In the genomic region with DNA sequence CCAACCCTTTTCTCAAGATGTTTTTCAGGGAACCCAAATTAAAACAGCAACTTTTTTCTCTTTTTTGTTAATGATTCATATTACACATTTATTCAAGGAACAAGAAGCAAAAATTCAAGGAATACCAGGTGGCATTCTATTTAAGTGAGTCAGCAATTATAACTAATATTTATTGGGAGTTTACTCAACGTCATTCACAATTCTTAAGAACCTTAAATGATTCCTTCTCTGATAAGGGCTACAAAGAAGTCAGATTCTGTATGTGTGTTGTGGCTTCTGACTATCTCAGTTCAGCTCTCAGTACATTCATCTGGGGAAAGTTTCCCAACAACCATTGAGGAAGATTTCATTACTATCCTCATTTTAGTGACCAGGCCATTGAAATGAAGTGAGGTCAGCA, we compare ENCODE assay signal across 16 cellular contexts.
A peak's percentile ranks its signal among the peaks of the same experiment; 100 is the strongest.
DNase-seq lines count a peak whose midpoint lies in the region; ATAC-seq, FAIRE-seq and TF ChIP-seq lines count a peak whose summit lies in the region.
"Had no signal": no experiment of that assay in that cellular context is flagged by ENCODE, and none has a peak within 500 bp of the region (broad histone marks: within the 10 kb centered on the region; RNA-seq: fewer than 3 reads in every experiment).

No MANE protein-coding gene starts in this region.

- peak overlapping the region; percentile 6; the same call in 1 of the 3 replicates for H2BK15ac ChIP-seq in IMR-90 (ENCODE audit: low read depth, low read length)

- BruUV-seq in IMR-90 (replicated peaks; lab: Mats Ljungman, UMichigan): no TSS peak

- H2BK5ac ChIP-seq in IMR-90 (ENCODE audit: low read depth, low read length, poor library complexity, severe bottlenecking): no peak overlapping the region

- WGBS in IMR-90 (ENCODE audit: extremely low coverage in 2 of 2, insufficient read length in 1 of 2), 2 experiments: no CpG with 5 or more reads among the region's 1 CpG

- TF ChIP-seq POLR2A in IMR-90 (IDR thresholded peaks at IDR 0.05; ENCODE audit: low read depth, low read length) (no peak), H54 (IDR thresholded peaks at IDR 0.05; ENCODE audit: low read depth, low read length) (no peak)

- H3K23ac ChIP-seq in IMR-90 (ENCODE audit: low read depth, low read length): no peak overlapping the region

- H3K27ac ChIP-seq in IMR-90 (ENCODE audit: insufficient read depth, low read length) (no peak overlapping the region), VCaP (peak overlapping the region; percentile 85)
- H3K27ac ChIP-seq: BLaER1, Peyer's patch had no signal

- H2BK120ac ChIP-seq in IMR-90 (ENCODE audit: low read depth, low read length): no peak overlapping the region

- H4K20me1 ChIP-seq in IMR-90 (ENCODE audit: insufficient read depth, low read length): no peaks in the 10 kb centered on the region
- H4K20me1 ChIP-seq: BLaER1 had no signal

- no peak for TF ChIP-seq RAD21 in IMR-90 (IDR thresholded peaks at IDR 0.05; ENCODE audit: low read length)

- in situ Hi-C loops in IMR-90 (cut with MboI; ENCODE audit: low sequenced_read_pairs): no loop called here

- no peak overlapping the region for H2AFZ ChIP-seq in IMR-90 (replicated peaks; ENCODE audit: low read length, poor library complexity)

- no peaks in the 10 kb centered on the region for H3K36me3 ChIP-seq in IMR-90 (ENCODE audit: control insufficient read depth, insufficient read depth, low read length)
- H3K36me3 ChIP-seq: BLaER1, Peyer's patch had no signal

- no peak for TF ChIP-seq CTCF in IMR-90 (conservative IDR thresholded peaks at IDR 0.05; ENCODE audit: low read depth, low read length)
- TF ChIP-seq CTCF in VCaP (conservative IDR thresholded peaks at IDR 0.05): no peak
- TF ChIP-seq CTCF in epithelial cell of esophagus (IDR thresholded peaks at IDR 0.05; ENCODE audit: insufficient read depth, low read depth, low read length, missing control alignments): no peak

- no peak overlapping the region for H3K4ac ChIP-seq in IMR-90 (ENCODE audit: low read depth, low read length)

- no peak overlapping the region for H2AK9ac ChIP-seq in IMR-90 (replicated peaks; ENCODE audit: low read depth, low read length, poor library complexity)

- H3K9me3 ChIP-seq in IMR-90 (ENCODE audit: control insufficient read depth, insufficient read depth, low read length): no peaks in the 10 kb centered on the region
- H3K9me3 ChIP-seq: BLaER1, Peyer's patch had no signal

- H4K5ac ChIP-seq in IMR-90 (ENCODE audit: low read depth, low read length): no peak overlapping the region

- H3K9me1 ChIP-seq in IMR-90 (ENCODE audit: insufficient read depth, low read length): peaks cover 12% of the 10 kb centered on the region

- no peak overlapping the region for H2AK5ac ChIP-seq in IMR-90 (ENCODE audit: low read depth, low read length)

- FAIRE-seq in H54 (lab: Jason Lieb, UNC): no peak

- intact Hi-C loops in IMR-90 (cut with micrococcal nuclease): no loop called here

- no peak overlapping the region for H3K4me2 ChIP-seq in IMR-90 (ENCODE audit: low read depth, low read length)
- H3K4me2 ChIP-seq: BLaER1 had no signal

- H3K14ac ChIP-seq in IMR-90 (replicated peaks; ENCODE audit: low read depth, low read length): no peak overlapping the region

- no peak for ATAC-seq in IMR-90 (ENCODE audit: low read depth)
- ATAC-seq in HG03469 (IDR thresholded peaks at IDR 0.05; ENCODE audit: unreplicated experiment): no peak
- no peak for ATAC-seq in HG02678 (IDR thresholded peaks at IDR 0.05; ENCODE audit: unreplicated experiment)

- no peak overlapping the region for H3K56ac ChIP-seq in IMR-90 (ENCODE audit: extremely low read depth, insufficient read depth, low read length)

- H3K18ac ChIP-seq in IMR-90 (ENCODE audit: low read depth, low read length): no peak overlapping the region

- no peak overlapping the region for H3K4me3 ChIP-seq in IMR-90 (ENCODE audit: insufficient read depth, low read depth, low read length)
- H3K4me3 ChIP-seq in epithelial cell of esophagus (ENCODE audit: low read length): no peak overlapping the region
- H3K4me3 ChIP-seq: BLaER1, Peyer's patch had no signal

- POLR2A ChIA-PET in IMR-90 (lab: Charles Lee; ENCODE audit: unreplicated experiment): no interaction called here

- H2BK20ac ChIP-seq in IMR-90 (ENCODE audit: low read depth, low read length): no peak overlapping the region

- H3K27me3 ChIP-seq in IMR-90 (ENCODE audit: control insufficient read depth, insufficient read depth, low read length): no peaks in the 10 kb centered on the region
- H3K27me3 ChIP-seq: BLaER1, Peyer's patch had no signal

- H3K79me1 ChIP-seq in IMR-90 (ENCODE audit: low read depth in 1 of 2, low read length in 2 of 2): no peaks in the 10 kb centered on the region

- DNase-seq in IMR-90 (no peak), epithelial cell of esophagus (ENCODE audit: low read depth) (peak; percentile 25), renal cortical epithelial cell (ENCODE audit: low read depth) (peak; percentile 75), amygdala (lab: John Stamatoyannopoulos, UW) (no peak), H54 (ENCODE audit: insufficient read length, low spot score) (no peak)
- DNase-seq: CD8-positive, alpha-beta memory T cell; H7; NCI-H1694 treated with DMSO at 0.1 percent for 48 hours; NCI-H446 treated with DMSO at 0.1 percent for 48 hours; NCI-H774; Peyer's patch; SHP77 had no signal

- H3K9ac ChIP-seq in IMR-90 (ENCODE audit: low read depth, low read length): no peak overlapping the region
- H3K9ac ChIP-seq: BLaER1 had no signal

- CTCF ChIA-PET in IMR-90 (lab: Yijun Ruan, JAX): no interaction called here

- peaks cover 6% of the 10 kb centered on the region for H3K4me1 ChIP-seq in IMR-90 (ENCODE audit: control insufficient read depth, insufficient read depth, low read length)
- H3K4me1 ChIP-seq: BLaER1 had no signal

- no peak overlapping the region for H4K8ac ChIP-seq in IMR-90 (ENCODE audit: low read depth in 2 of 2, low read length in 2 of 2)

- no peak overlapping the region for H4K91ac ChIP-seq in IMR-90 (ENCODE audit: insufficient read depth, low read depth, low read length)

- dilution Hi-C loops in IMR-90 (cut with HindIII; ENCODE audit: low sequenced_read_pairs, unreplicated experiment): no loop called here

TF ChIP-seq in IMR-90, 13 proteins besides CTCF, POLR2A, EP300 and RAD21:
- no peak for TF ChIP-seq FOS (IDR thresholded peaks at IDR 0.05; ENCODE audit: low read depth, low read length)
- TF ChIP-seq MAFK (IDR thresholded peaks at IDR 0.05; ENCODE audit: low read depth, low read length): peak; percentile 52
- TF ChIP-seq, protein P1, sequence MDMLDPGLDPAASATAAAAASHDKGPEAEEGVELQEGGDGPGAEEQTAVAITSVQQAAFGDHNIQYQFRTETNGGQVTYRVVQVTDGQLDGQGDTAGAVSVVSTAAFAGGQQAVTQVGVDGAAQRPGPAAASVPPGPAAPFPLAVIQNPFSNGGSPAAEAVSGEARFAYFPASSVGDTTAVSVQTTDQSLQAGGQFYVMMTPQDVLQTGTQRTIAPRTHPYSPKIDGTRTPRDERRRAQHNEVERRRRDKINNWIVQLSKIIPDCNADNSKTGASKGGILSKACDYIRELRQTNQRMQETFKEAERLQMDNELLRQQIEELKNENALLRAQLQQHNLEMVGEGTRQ (IDR thresholded peaks at IDR 0.05; ENCODE audit: low read depth, low read length): no peak

Comparison
In these comparisons a context has a peak if more than half of its experiments do, and no peak if none do; other contexts are left out.
1. DNase-seq: peak in epithelial cell of esophagus (single experiment) and renal cortical epithelial cell (single experiment); none in IMR-90 (single experiment), amygdala (0 of 56) and H54 (single experiment).